Comparison of ENCODE assay signal across 8 cellular contexts in the genomic region with DNA sequence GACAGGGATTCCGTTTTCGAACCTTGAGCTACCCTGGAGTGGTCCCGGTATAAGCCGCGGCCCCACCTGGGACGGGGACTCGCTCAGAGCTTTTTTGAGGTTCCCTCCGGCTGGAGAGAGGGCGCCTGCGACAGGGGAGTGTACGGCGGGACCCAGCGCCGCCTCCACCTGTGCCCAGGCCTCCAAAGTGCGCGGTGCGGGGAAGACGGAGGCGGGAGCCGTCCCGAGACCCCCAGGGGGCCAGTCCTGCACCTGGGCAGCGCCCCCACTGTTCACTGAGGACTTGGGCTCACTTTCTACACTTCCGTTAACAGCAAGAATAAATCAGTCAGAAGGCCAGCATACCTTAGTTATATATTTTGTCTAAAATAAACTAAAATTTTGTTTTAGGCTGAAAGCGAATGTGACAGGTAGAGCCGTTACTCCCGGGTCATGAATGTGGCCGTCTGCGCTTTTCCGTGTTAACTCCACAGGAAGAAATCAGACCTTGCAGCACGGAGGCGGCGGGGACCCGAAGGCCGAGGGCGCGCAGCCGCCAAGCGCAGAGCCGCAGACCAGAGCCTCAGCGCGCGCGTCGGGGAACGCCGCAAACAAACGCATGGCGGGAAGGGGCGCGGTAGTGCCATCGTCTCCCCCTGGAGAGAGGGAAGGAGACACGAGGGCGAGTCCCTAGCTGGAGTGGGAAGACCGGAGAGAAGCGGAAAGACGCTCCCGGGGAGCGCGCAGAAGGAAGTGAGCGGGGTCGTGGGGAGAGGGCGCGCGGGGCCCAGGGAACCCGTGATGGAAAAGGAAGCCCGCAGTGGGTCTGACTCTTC. TPM values are rescaled to one million over a fixed set of nuclear protein-coding genes. Genes with fewer than 3 reads are reported as not detected.
A peak's percentile ranks its signal among the peaks of the same experiment; 100 is the strongest.
DNase-seq lines count a peak whose midpoint lies in the region; ATAC-seq and TF ChIP-seq lines count a peak whose summit lies in the region.

No MANE protein-coding gene starts in this region.

- H3K4me3 Mint-ChIP-seq in central memory CD8-positive, alpha-beta T cell, result peak overlapping the region; percentile 99

- in situ Hi-C loops in SK-MEL-5 (cut with HindIII; ENCODE audit: low pct_unique_long_range_greater_than_20kb, low sequenced_read_pairs), result no loop called here

- H3K4me3 ChIP-seq in lower leg skin (ENCODE audit: low read depth, poor library complexity, severe bottlenecking), result peak overlapping the region; percentile 91

- DNase-seq in ELR (ENCODE audit: low read depth), result peak; percentile 56
- peak; percentile 23 for DNase-seq in SK-MEL-5 (ENCODE audit: low read depth, low spot score)
- DNase-seq in central memory CD8-positive, alpha-beta T cell (ENCODE audit: low spot score in 2 of 2), result peak in 1 of 2 donors; percentile 36
- DNase-seq in lower leg skin (ENCODE audit: low spot score in 2 of 2), result peak in 1 of 2 donors; percentile 91
- no peak for DNase-seq in substantia nigra (lab: John Stamatoyannopoulos, UW)
- no peak for DNase-seq in mucosa of gallbladder (ENCODE audit: low spot score)
- no peak for DNase-seq in activated gamma-delta T cell (lab: John Stamatoyannopoulos, UW)

- peaks cover 5% of the 10 kb centered on the region for H3K9me3 Mint-ChIP-seq in central memory CD8-positive, alpha-beta T cell

- TF ChIP-seq POLR2A in lower leg skin (IDR thresholded peaks at IDR 0.05), result no peak

- peak overlapping the region; percentile 51 for H3K27ac ChIP-seq in substantia nigra (ENCODE audit: low read depth, low read length, poor library complexity, severe bottlenecking)

- H3K27ac Mint-ChIP-seq in central memory CD8-positive, alpha-beta T cell (ENCODE audit: low read depth), result peak overlapping the region; percentile 100

- H3K4me1 Mint-ChIP-seq in central memory CD8-positive, alpha-beta T cell, result peaks cover 51% of the 10 kb centered on the region

- ATAC-seq in HG02642 (IDR thresholded peaks at IDR 0.05; ENCODE audit: poor library complexity, unreplicated experiment), result peak; percentile 19
- ATAC-seq in central memory CD8-positive, alpha-beta T cell (replicated peaks; ENCODE audit: extremely low read depth, poor library complexity, severe bottlenecking), result no peak

- intact Hi-C loops in lower leg skin (cut with DNase I; ENCODE audit: low total_unique reads), result no loop called here

- TF ChIP-seq CTCF in lower leg skin (IDR thresholded peaks at IDR 0.05), result no peak

- H3K36me3 Mint-ChIP-seq in central memory CD8-positive, alpha-beta T cell (ENCODE audit: insufficient read depth), result peaks cover 66% of the 10 kb centered on the region

- WGBS in lower leg skin, 2 donors, result 0% methylated on average over 52 to 57 of the region's 66 CpGs

- peaks cover 14% of the 10 kb centered on the region for H3K27me3 Mint-ChIP-seq in central memory CD8-positive, alpha-beta T cell

RNA-seq across cellular contexts. Expression of gene TRIM7, which starts 14.1 kb away (rescaled TPM):
- 4.1 and 6.8 TPM in 2 replicates for total RNA-seq in SK-MEL-5 (2014; rRNA removed; shearing (Covaris generic))
- polyA plus RNA-seq in SK-MEL-5 (2015; cell fraction: cytosol; rRNA removed), result 2.5 and 3.3 TPM in 2 replicates
- polyA plus RNA-seq in SK-MEL-5 (2015; cell fraction: nucleus; rRNA removed), result 1.7 and 3.6 TPM in 2 replicates
- 100 to 1,000 TPM in 2 of 4 donors, 10 to 100 TPM in 2; 77.2 to 144 (median 89.8) TPM for total RNA-seq in lower leg skin
- total RNA-seq in mucosa of gallbladder, result 1.2 TPM

RNA-seq across cellular contexts. Expression of gene TRIM41, which starts 32.2 kb away (rescaled TPM):
- total RNA-seq in SK-MEL-5 (2014; rRNA removed; shearing (Covaris generic)), result 14.4 and 17.9 TPM in 2 replicates
- polyA plus RNA-seq in SK-MEL-5 (2015; cell fraction: cytosol; rRNA removed), result 18.4 and 18.7 TPM in 2 replicates
- polyA plus RNA-seq in SK-MEL-5 (2015; cell fraction: nucleus; rRNA removed), result 56.1 and 57.5 TPM in 2 replicates
- total RNA-seq in lower leg skin (10 to 100 TPM; 14.7 to 19.8 (median 18.0) TPM), mucosa of gallbladder (47.6 TPM)

RNA-seq across cellular contexts. Expression of gene OR2V2, which starts 43.5 kb away (rescaled TPM):
- not detected in 2 replicates for total RNA-seq in SK-MEL-5 (2014; rRNA removed; shearing (Covaris generic))
- not detected in 2 replicates for polyA plus RNA-seq in SK-MEL-5 (2015; cell fraction: cytosol; rRNA removed)
- not detected in 2 replicates for polyA plus RNA-seq in SK-MEL-5 (2015; cell fraction: nucleus; rRNA removed)
- total RNA-seq in lower leg skin, result not detected
- total RNA-seq in mucosa of gallbladder, result not detected

RNA-seq across cellular contexts. Expression of gene RACK1, which starts 52.8 kb away (rescaled TPM):
- total RNA-seq in SK-MEL-5 (2014; rRNA removed; shearing (Covaris generic)), result 4,033 and 4,118 TPM in 2 replicates
- 3,054 and 3,080 TPM in 2 replicates for polyA plus RNA-seq in SK-MEL-5 (2015; cell fraction: cytosol; rRNA removed)
- polyA plus RNA-seq in SK-MEL-5 (2015; cell fraction: nucleus; rRNA removed), result 1,330 and 1,541 TPM in 2 replicates
- total RNA-seq in lower leg skin (1,000 to 10,000 TPM; 3,064 to 4,085 (median 3,503) TPM), mucosa of gallbladder (1,033 TPM)

RNA-seq across cellular contexts. Expression of gene OR2V1, which starts 59.9 kb away (rescaled TPM):
- total RNA-seq in SK-MEL-5 (2014; rRNA removed; shearing (Covaris generic)), result not detected in 2 replicates
- not detected in 2 replicates for polyA plus RNA-seq in SK-MEL-5 (2015; cell fraction: cytosol; rRNA removed)
- not detected in 2 replicates for polyA plus RNA-seq in SK-MEL-5 (2015; cell fraction: nucleus; rRNA removed)
- total RNA-seq in lower leg skin (not detected), mucosa of gallbladder (not detected)

Comparison
In these comparisons a context has a peak if more than half of its experiments do, and no peak if none do; other contexts are left out.
1. DNase-seq: peak in ELR (single experiment) and SK-MEL-5 (single experiment); none in substantia nigra (0 of 49), mucosa of gallbladder (single experiment) and activated gamma-delta T cell (single experiment).
2. RNA of gene TRIM7, which starts 14.1 kb away (total RNA-seq): 77.2 to 144 TPM in lower leg skin; 4.1 to 6.8 TPM in SK-MEL-5 and 1.2 TPM in mucosa of gallbladder (single experiment); every median in the first group is over 10 times any median in the second.